Comparison of ENCODE assay signal across 21 cellular contexts in the genomic region with DNA sequence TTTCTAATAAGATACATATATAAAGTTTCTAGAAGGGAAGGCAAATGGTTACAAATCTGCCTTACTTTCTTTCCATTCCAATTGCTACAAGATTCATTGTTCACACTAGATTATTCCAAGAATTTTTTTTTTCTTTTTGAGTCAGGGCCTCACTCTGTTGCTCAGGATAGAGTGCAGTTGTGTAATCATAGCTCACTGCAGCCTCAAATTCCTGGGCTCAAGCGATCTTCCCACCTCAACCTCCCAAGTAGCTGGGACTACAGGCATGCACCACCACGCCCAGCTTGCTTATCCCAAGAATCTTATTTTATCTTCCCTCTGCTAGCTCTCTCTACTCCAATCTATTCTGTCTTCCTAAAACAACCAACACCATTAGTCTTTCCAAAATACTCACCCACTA.
"Had no signal": no experiment of that assay in that cellular context is flagged by ENCODE, and none has a peak within 500 bp of the region (broad histone marks: within the 10 kb centered on the region; RNA-seq: fewer than 3 reads in every experiment).

No MANE protein-coding gene starts in this region.

- DNase-seq: activated CD4-positive, alpha-beta T cell treated with anti-CD3 and anti-CD28 coated beads, Interleukin-2, amount 50 U/mL, for 1 hour; activated naive CD4-positive, alpha-beta T cell; activated T-cell treated with anti-CD3 and anti-CD28 coated beads, Interleukin-2, amount 50 U/mL, for 1 hour; amniotic stem cell; effector CD4-positive, alpha-beta T cell; erythroblast; foreskin melanocyte; hippocampal formation; left ventricle myocardium superior; mammary epithelial cell; midbrain; nephron progenitor cell; sigmoid colon; spleen; stimulated activated CD4-positive, alpha-beta T cell treated with anti-CD3 and anti-CD28 coated beads, Interleukin-4, amount 100 ng/mL, for 1 hour; stimulated activated naive CD4-positive, alpha-beta T cell treated with Interleukin-2 at 50 U/mL for 16 hours; upper lobe of left lung had no signal

- ATAC-seq: left ventricle myocardium superior had no signal

- H3K27ac Mint-ChIP-seq: activated naive CD8-positive, alpha-beta T cell; activated T-helper 2 cell treated with anti-CD3 and anti-CD28 coated beads, Interferon-gamma antibody, Interleukin-2, Interleukin-4, amounts not matched to agents 10 μg/mL and 5 μg/mL and 100 μg/mL, durations not matched to agents 14 hours and 24 hours and 36 hours; nephron progenitor cell; T-helper 1 cell treated with Interleukin-12 subunit alpha and Interleukin-12 subunit beta and Interleukin-4 antibody, amounts not matched to agents 30 μg/mL and 1 μg/mL, for 36 hours had no signal

- H3K4me1 ChIP-seq: sigmoid colon, spleen, upper lobe of left lung had no signal

- H3K4me3 Mint-ChIP-seq: activated naive CD8-positive, alpha-beta T cell; nephron progenitor cell; T-helper 1 cell treated with Interleukin-12 subunit alpha and Interleukin-12 subunit beta and Interleukin-4 antibody, amounts not matched to agents 30 μg/mL and 1 μg/mL, for 36 hours had no signal

- H3K9me3 ChIP-seq: sigmoid colon, spleen, thoracic aorta, upper lobe of left lung had no signal

- H3K4me1 Mint-ChIP-seq: nephron progenitor cell had no signal

- H3K9me3 Mint-ChIP-seq: activated T-helper 2 cell treated with anti-CD3 and anti-CD28 coated beads, Interferon-gamma antibody, Interleukin-2, Interleukin-4, amounts not matched to agents 10 μg/mL and 5 μg/mL and 100 μg/mL, durations not matched to agents 14 hours and 24 hours and 36 hours; T-helper 1 cell treated with Interleukin-12 subunit alpha and Interleukin-12 subunit beta and Interleukin-4 antibody, amounts not matched to agents 30 μg/mL and 1 μg/mL, for 36 hours had no signal

- H3K27me3 Mint-ChIP-seq: activated naive CD8-positive, alpha-beta T cell had no signal

- H3K4me3 ChIP-seq: sigmoid colon, spleen, thoracic aorta, upper lobe of left lung had no signal

- H3K27ac ChIP-seq: sigmoid colon, spleen, thoracic aorta had no signal

- H3K27me3 ChIP-seq: sigmoid colon, spleen, upper lobe of left lung had no signal
